8 cellular contexts compared by ENCODE assay signal in genomic region chr1:39102537-39103320, GRCh38.
A peak's percentile ranks its signal among the peaks of the same experiment; 100 is the strongest.
DNase-seq lines count a peak whose midpoint lies in the region; ATAC-seq, FAIRE-seq and TF ChIP-seq lines count a peak whose summit lies in the region.

No MANE protein-coding gene starts in this region.

- H3K4me2 ChIP-seq in A549 (peak overlapping the region; percentile 86), K562 (ENCODE audit: insufficient read depth, low read length) (no peak overlapping the region; the same call in 1 of the 2 replicates)

- H3K4me3 ChIP-seq in A549 (no peak overlapping the region), GM08714 (ENCODE audit: low read length) (peak overlapping the region; percentile 52; the same call in 1 of the 2 replicates), Panc1 (ENCODE audit: low read depth in 2 of 2, low read length in 2 of 2) (peak overlapping the region; percentile 6 to 67; a peak in 3 of 4 replicates), K562 (no peak overlapping the region), iPS DF 6.9 (ENCODE audit: low read length) (no peak overlapping the region), gastrocnemius medialis (no peak overlapping the region)

- intact Hi-C loops in Panc1 (cut with micrococcal nuclease; ENCODE audit: unreplicated experiment) (loop anchor here (2.0 to 5.0 kb wide), 2 partner anchors 156 to 305 kb away; no protein-coding TSS in a partner anchor), K562 (cut with micrococcal nuclease) (loop anchor here (1.0 to 10.0 kb wide), 7 partner anchors 30 to 612 kb away; no protein-coding TSS in a partner anchor), gastrocnemius medialis (cut with DNase I; ENCODE audit: low total_unique reads) (loop anchor here (1.0 kb wide), 2 partner anchors 89 to 156 kb away; no protein-coding TSS in a partner anchor)

- H3K9me3 ChIP-seq in A549 (no peaks in the 10 kb centered on the region), Panc1 (ENCODE audit: control insufficient read depth, insufficient read depth, low read depth, low read length) (no peaks in the 10 kb centered on the region), K562 (replicated peaks; ENCODE audit: control insufficient read depth, insufficient read depth, low read depth, low read length) (no peaks in the 10 kb centered on the region), iPS DF 6.9 (ENCODE audit: control insufficient read depth, insufficient read depth, low read length) (no peaks in the 10 kb centered on the region), gastrocnemius medialis (no peaks in the 10 kb centered on the region)

- DNase-seq in A549 (ENCODE audit: low read depth in 1 of 2, low spot score in 1 of 2) (peak; percentile 67), LoVo (ENCODE audit: low spot score) (peak; percentile 76), Panc1 (ENCODE audit: low read depth, low spot score) (no peak), K562 (ENCODE audit: extremely low read depth in 1 of 4, low spot score in 3 of 4) (peak; percentile 66 to 79 (median 72)), iPS DF 6.9 (ENCODE audit: low read depth, low spot score) (no peak), gastrocnemius medialis (peak in 1 of 2 donors; percentile 32)

- in situ Hi-C loops in Panc1 (cut with HindIII; ENCODE audit: low pct_unique_long_range_greater_than_20kb, low sequenced_read_pairs): no loop called here
- in situ Hi-C loops in K562 (cut with MboI): loop anchor here (5.0 kb wide), 2 partner anchors 80 to 160 kb away; no protein-coding TSS in a partner anchor
- in situ Hi-C loops in gastrocnemius medialis (cut with MboI; ENCODE audit: low sequenced_read_pairs in 4 of 4): loop anchor here (5.0 to 25.0 kb wide), 6 partner anchors 82 to 435 kb away; no protein-coding TSS in a partner anchor

- POLR2A ChIA-PET in A549 (lab: Yijun Ruan, JAX): no interaction called here
- POLR2A ChIA-PET in Panc1 (lab: Charles Lee): no interaction called here
- POLR2A ChIA-PET in K562 (lab: Yijun Ruan, JAX): interaction anchor here (0.6 to 1.1 kb wide), 2 partner anchors 14 to 18 kb away, joined by 3 read pairs; no protein-coding TSS in a partner anchor

- H3K9ac ChIP-seq in K562 (ENCODE audit: insufficient read depth in 1 of 2, low read depth in 2 of 2, low read length in 2 of 2): no peak overlapping the region

- peak; percentile 38 to 67; a peak in 3 of 6 replicates for ATAC-seq in A549
- ATAC-seq in Panc1: peak; percentile 59
- ATAC-seq in K562: peak; percentile 66
- peak; percentile 29 to 32 for ATAC-seq in gastrocnemius medialis
- ATAC-seq in HG03045 (IDR thresholded peaks at IDR 0.05; ENCODE audit: unreplicated experiment): no peak

- TF ChIP-seq POLR2A in A549 (IDR thresholded peaks at IDR 0.05; ENCODE audit: low read length): no peak
- no peak for TF ChIP-seq POLR2A in K562 (conservative IDR thresholded peaks at IDR 0.05)
- no peak for TF ChIP-seq POLR2A in gastrocnemius medialis (IDR thresholded peaks at IDR 0.05)

- H3K27ac ChIP-seq in A549 (peak overlapping the region; percentile 84 to 99), Panc1 (ENCODE audit: low read length) (peak overlapping the region; percentile 99), K562 (ENCODE audit: extremely low read depth, low read depth, low read length) (peak overlapping the region; percentile 4; the same call in 1 of the 3 replicates), iPS DF 6.9 (ENCODE audit: low read length) (peak overlapping the region; percentile 18), gastrocnemius medialis (no peak overlapping the region)

- TF ChIP-seq CTCF in A549 (IDR thresholded peaks at IDR 0.05) (peak; percentile 80), Panc1 (IDR thresholded peaks at IDR 0.05) (peak; percentile 89), K562 (IDR thresholded peaks at IDR 0.05 in 2 of 3, conservative IDR thresholded peaks at IDR 0.05 in 1 of 3; ENCODE audit: insufficient read depth in 2 of 3, low read depth in 1 of 3, low read length in 3 of 3) (peak; percentile 80 to 97 (median 86)), gastrocnemius medialis (IDR thresholded peaks at IDR 0.05 in 4 of 5, conservative IDR thresholded peaks at IDR 0.05 in 1 of 5) (peak; percentile 74 to 89 (median 80))

- TF ChIP-seq EP300 in A549 (IDR thresholded peaks at IDR 0.05) (no peak), K562 (IDR thresholded peaks at IDR 0.05; ENCODE audit: low read length) (no peak)

- BruUV-seq in Panc1 (replicated peaks; lab: Mats Ljungman, UMichigan) (no TSS peak), K562 (replicated peaks; lab: Mats Ljungman, UMichigan) (no TSS peak)

- H4K20me1 ChIP-seq in K562 (replicated peaks; ENCODE audit: control insufficient read depth, insufficient read depth, low read length): no peaks in the 10 kb centered on the region

- WGBS in A549 (ENCODE audit: missing lambda C conversion rate): 25% methylated on average over 11 of the region's 11 CpGs
- 27% methylated on average over 11 of the region's 11 CpGs for WGBS in K562 (ENCODE audit: insufficient coverage, low coverage, missing lambda C conversion rate)
- WGBS in iPS DF 6.9 (ENCODE audit: insufficient coverage, insufficient read length): no CpG with 5 or more reads among the region's 11 CpGs

- peak; percentile 89 to 93 for TF ChIP-seq RAD21 in A549 (conservative IDR thresholded peaks at IDR 0.05 in 1 of 2, IDR thresholded peaks at IDR 0.05 in 1 of 2)
- TF ChIP-seq RAD21 in K562 (CRISPR knock-in tag; conservative IDR thresholded peaks at IDR 0.05 in 1 of 2, IDR thresholded peaks at IDR 0.05 in 1 of 2): peak; percentile 92 to 98

- H3K9me1 ChIP-seq in K562 (ENCODE audit: control insufficient read depth, insufficient read depth, low read length): no peaks in the 10 kb centered on the region

- no peaks in the 10 kb centered on the region for H3K27me3 ChIP-seq in Panc1 (ENCODE audit: control insufficient read depth, insufficient read depth, low read length)
- H3K27me3 ChIP-seq in K562 (ENCODE audit: control insufficient read depth in 2 of 2, insufficient read depth in 2 of 2, low read length in 2 of 2): no peaks in the 10 kb centered on the region
- no peaks in the 10 kb centered on the region for H3K27me3 ChIP-seq in iPS DF 6.9 (ENCODE audit: control insufficient read depth, insufficient read depth, low read length)
- no peaks in the 10 kb centered on the region for H3K27me3 ChIP-seq in gastrocnemius medialis

- H3K79me2 ChIP-seq in K562 (ENCODE audit: control insufficient read depth, insufficient read depth, low read length): peaks cover 20% of the 10 kb centered on the region

- peaks cover 38% of the 10 kb centered on the region for H3K4me1 ChIP-seq in A549
- peaks cover 20% of the 10 kb centered on the region for H3K4me1 ChIP-seq in Panc1 (ENCODE audit: control insufficient read depth, insufficient read depth, low read length)
- peaks cover 22 to 37% of the 10 kb centered on the region in 2 experiments for H3K4me1 ChIP-seq in K562 (replicated peaks in 1 of 2; ENCODE audit: control insufficient read depth in 2 of 2, insufficient read depth in 2 of 2, low read length in 2 of 2)
- H3K4me1 ChIP-seq in iPS DF 6.9 (ENCODE audit: control insufficient read depth, insufficient read depth, low read length): peaks cover 6% of the 10 kb centered on the region; the same call in 1 of the 2 replicates
- peaks cover 22 to 36% of the 10 kb centered on the region in 2 donors for H3K4me1 ChIP-seq in gastrocnemius medialis

- no peaks in the 10 kb centered on the region for H3K36me3 ChIP-seq in Panc1 (ENCODE audit: control insufficient read depth, insufficient read depth, low read length)
- no peaks in the 10 kb centered on the region for H3K36me3 ChIP-seq in K562 (ENCODE audit: control insufficient read depth, insufficient read depth, low read length)
- no peaks in the 10 kb centered on the region for H3K36me3 ChIP-seq in iPS DF 6.9 (ENCODE audit: control insufficient read depth, insufficient read depth, low read length)
- no peaks in the 10 kb centered on the region for H3K36me3 ChIP-seq in gastrocnemius medialis

- peak overlapping the region; percentile 29 for H2AFZ ChIP-seq in K562 (ENCODE audit: low read depth, low read length)

- CTCF ChIA-PET in A549 (lab: Yijun Ruan, JAX) (interaction anchor here (0.6 to 3.5 kb wide), 18 partner anchors 8 to 385 kb away, joined by 3 to 40 read pairs (median 4); no protein-coding TSS in a partner anchor), Panc1 (lab: Charles Lee) (interaction anchor here (0.6 kb wide), 1 partner anchor 156 kb away, joined by 3 read pairs; no protein-coding TSS in a partner anchor), K562 (lab: Yijun Ruan, JAX; ENCODE audit: low intra/inter-chr PET ratio) (interaction anchor here (0.6 to 2.9 kb wide), 6 partner anchors 10 to 157 kb away, joined by 3 to 24 read pairs (median 10); no protein-coding TSS in a partner anchor)

- no peak for FAIRE-seq in A549 (lab: Jason Lieb, UNC)
- FAIRE-seq in K562 (lab: Jason Lieb, UNC): peak; percentile 83

TF ChIP-seq in A549, 52 proteins besides CTCF, POLR2A, EP300 and RAD21:
- TF ChIP-seq SMC3 (IDR thresholded peaks at IDR 0.05) (peak; percentile 80), MYC (IDR thresholded peaks at IDR 0.05; ENCODE audit: borderline replicate concordance, low read length) (no peak)
TF ChIP-seq in A549: peak in this region for 1.

TF ChIP-seq in K562, 482 proteins besides CTCF, POLR2A, EP300 and RAD21 (continues in another document):
- TF ChIP-seq ARID2 (IDR thresholded peaks at IDR 0.05) (peak; percentile 73; the same call in 1 of the 2 replicates), POLR2H (tag; IDR thresholded peaks at IDR 0.05; ENCODE audit: low read depth) (no peak), YY1 (IDR thresholded peaks at IDR 0.05; ENCODE audit: borderline replicate concordance in 1 of 3, control insufficient read depth in 1 of 3, extremely low read depth in 1 of 3, insufficient read depth in 3 of 3, insufficient read length in 1 of 3, insufficient replicate concordance in 2 of 3, low read depth in 1 of 3, low read length in 2 of 3) (peak in 1 of 3 experiments; percentile 49), JUND (IDR thresholded peaks at IDR 0.05; ENCODE audit: borderline replicate concordance, low read depth, low read length) (peak; percentile 13; the same call in 1 of the 2 replicates), JUND (tag; IDR thresholded peaks at IDR 0.05; ENCODE audit: borderline replicate concordance, low read depth, low read length) (no peak), CXXC5 (CRISPR knock-in tag; IDR thresholded peaks at IDR 0.05) (0 out of 2 replicates have a peak, but pooled peaks have one; percentile 24), HMG20A (CRISPR knock-in tag; conservative IDR thresholded peaks at IDR 0.05) (0 out of 2 replicates have a peak, but pooled peaks have one; percentile 24), SMC3 (conservative IDR thresholded peaks at IDR 0.05; ENCODE audit: insufficient read depth, low read depth, low read length) (peak; percentile 90), SP1 (CRISPR knock-in tag; IDR thresholded peaks at IDR 0.05) (0 out of 2 replicates have a peak, but pooled peaks have one; percentile 21), FOXP1 (CRISPR knock-in tag; IDR thresholded peaks at IDR 0.05) (no peak)

Comparison
In these comparisons a context has a peak if more than half of its experiments do, and no peak if none do; other contexts are left out.
1. DNase-seq: peak in A549 (2 of 2), LoVo (single experiment) and K562 (4 of 4); none in Panc1 (single experiment) and iPS DF 6.9 (single experiment).
2. H3K27ac ChIP-seq: peak in A549 (2 of 2), Panc1 (single experiment), K562 (single experiment) and iPS DF 6.9 (single experiment); none in gastrocnemius medialis (0 of 4).
3. H3K4me3 ChIP-seq: peak in GM08714 (single experiment) and Panc1 (2 of 2); none in A549 (single experiment), K562 (single experiment), iPS DF 6.9 (single experiment) and gastrocnemius medialis (0 of 4).
4. Of the 35 proteins assayed by ChIP-seq in both K562 and A549: peak only in K562: SREBF2; only in A549: none; in both: CTCF, RAD21 and SMC3; in neither: 29; mixed calls (peak in some experiments, not most) for 2.
5. Peak in every context shown above with its lines, with median percentiles within 50 percentile points of each other: CTCF ChIP-seq.